1 cellular context compared by ENCODE assay signal in genomic region chrX:131704136-131704695, GRCh38.
TF ChIP-seq lines count a peak whose summit lies in the region.

No MANE protein-coding gene starts in this region.

TF ChIP-seq in GM23338, 12 proteins besides CTCF, POLR2A, EP300 and RAD21 (continued from another document):
- no peak for TF ChIP-seq EZH2 (IDR thresholded peaks at IDR 0.05; ENCODE audit: low read depth, unreplicated experiment)
- TF ChIP-seq ETS1 (IDR thresholded peaks at IDR 0.05), result no peak
- no peak for TF ChIP-seq NANOG (IDR thresholded peaks at IDR 0.05; ENCODE audit: borderline replicate concordance)
- TF ChIP-seq EZH2phosphoT487 (IDR thresholded peaks at IDR 0.05; ENCODE audit: unreplicated experiment), result no peak
- TF ChIP-seq REST (IDR thresholded peaks at IDR 0.05; ENCODE audit: unreplicated experiment), result no peak
- TF ChIP-seq STAT1 (IDR thresholded peaks at IDR 0.05; ENCODE audit: unreplicated experiment), result no peak
- TF ChIP-seq JUNB (IDR thresholded peaks at IDR 0.05; ENCODE audit: unreplicated experiment), result no peak
